In the genomic region with DNA sequence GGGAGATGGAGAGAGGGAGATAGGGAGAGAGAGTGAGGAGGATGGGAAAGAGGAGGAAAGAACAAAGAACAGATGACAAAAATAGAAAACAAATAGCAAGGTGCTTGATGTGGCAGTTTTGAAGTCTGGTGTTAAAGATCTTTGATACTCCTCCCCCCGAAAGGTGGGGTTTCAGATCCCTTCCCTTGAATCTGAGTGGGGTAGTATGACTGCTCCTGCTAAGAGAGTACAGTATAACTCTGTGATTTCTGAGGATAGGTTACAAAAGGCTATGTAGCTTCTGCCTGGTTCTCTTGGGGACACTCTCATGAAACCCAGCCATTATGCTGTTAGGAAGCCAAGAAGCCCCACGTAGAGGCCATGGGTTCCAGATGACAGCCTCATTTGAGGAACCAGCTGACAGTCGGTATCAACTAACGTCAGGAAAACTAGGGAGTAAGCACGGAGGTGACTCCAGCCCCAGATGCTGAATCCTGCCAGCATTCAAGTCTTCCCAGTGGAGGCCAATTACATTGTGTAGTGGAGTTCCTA, we compare ENCODE assay signal across 23 cellular contexts.
"Had no signal": no experiment of that assay in that cellular context is flagged by ENCODE, and none has a peak within 500 bp of the region (broad histone marks: within the 10 kb centered on the region; RNA-seq: fewer than 3 reads in every experiment).

No MANE protein-coding gene starts in this region.

- H3K27me3 Mint-ChIP-seq: activated B cell treated with CpG ODN at 0.5 μM for 24 hours; activated naive CD8-positive, alpha-beta T cell treated with anti-CD3 and anti-CD28 coated beads for 36 hours; effector memory CD8-positive, alpha-beta T cell; naive B cell had no signal

- H3K27me3 ChIP-seq: colonic mucosa, dorsolateral prefrontal cortex, esophagus muscularis mucosa, thyroid gland, upper lobe of right lung had no signal

- H3K27ac Mint-ChIP-seq: activated B cell treated with CpG ODN at 0.5 μM for 24 hours; activated naive CD8-positive, alpha-beta T cell treated with anti-CD3 and anti-CD28 coated beads for 36 hours; effector memory CD8-positive, alpha-beta T cell had no signal

- DNase-seq: activated B cell treated with CpG ODN at 0.5 μM for 24 hours; activated CD4-positive, alpha-beta T cell treated with anti-CD3 and anti-CD28 coated beads for 4 hours; activated CD4-positive, alpha-beta T cell treated with anti-CD3 and anti-CD28 coated beads, Interleukin-2, amount 50 U/mL, for 48 hours; activated CD8-positive, alpha-beta memory T cell treated with anti-CD3 and anti-CD28 coated beads, Interleukin-2, amount 50 U/mL, for 48 hours; activated naive CD4-positive, alpha-beta T cell treated with Interleukin-2 at 50 U/mL for 16 hours; activated naive CD8-positive, alpha-beta T cell treated with anti-CD3 and anti-CD28 coated beads for 36 hours; activated T-cell treated with anti-CD3 and anti-CD28 coated beads, Interleukin-2, amount 50 U/mL, for 4 hours; colonic mucosa; dorsolateral prefrontal cortex; effector memory CD8-positive, alpha-beta T cell; head of caudate nucleus; naive B cell; occipital lobe; posterior cingulate gyrus; stimulated activated CD4-positive, alpha-beta T cell treated with anti-CD3 and anti-CD28 coated beads, Interleukin-2, amount 100 ng/mL, for 48 hours; stimulated activated CD8-positive, alpha-beta memory T cell treated with anti-CD3 and anti-CD28 coated beads, Interleukin-4, amount 100 ng/mL, for 48 hours; stimulated activated naive CD8-positive, alpha-beta T cell treated with anti-CD3 and anti-CD28 coated beads, Interleukin-15, Interleukin-2, amounts not matched to agents 100 U/mL and 50 U/mL, for 24 hours; T1000; thyroid gland; upper lobe of right lung had no signal

- H3K9me3 Mint-ChIP-seq: activated B cell treated with CpG ODN at 0.5 μM for 24 hours; activated naive CD8-positive, alpha-beta T cell treated with anti-CD3 and anti-CD28 coated beads for 36 hours; activated T-cell treated with anti-CD3 and anti-CD28 coated beads, Interleukin-2, amount 50 U/mL, for 4 hours; effector memory CD8-positive, alpha-beta T cell; naive B cell had no signal

- H3K27ac ChIP-seq: colonic mucosa, dorsolateral prefrontal cortex, esophagus muscularis mucosa, thyroid gland, upper lobe of right lung had no signal

- H3K36me3 Mint-ChIP-seq: naive B cell had no signal

- ATAC-seq: activated T-cell treated with anti-CD3 and anti-CD28 coated beads, Interleukin-2, amount 50 U/mL, for 4 hours; effector memory CD8-positive, alpha-beta T cell; left lobe of liver; stimulated activated naive CD8-positive, alpha-beta T cell treated with anti-CD3 and anti-CD28 coated beads, Interleukin-15, Interleukin-2, amounts not matched to agents 100 U/mL and 50 U/mL, for 24 hours; upper lobe of right lung had no signal

- H3K36me3 ChIP-seq: colonic mucosa, thyroid gland, upper lobe of right lung had no signal

- H3K9me3 ChIP-seq: colonic mucosa, esophagus muscularis mucosa, thyroid gland, upper lobe of right lung had no signal

- H3K4me3 ChIP-seq: colonic mucosa, dorsolateral prefrontal cortex, esophagus muscularis mucosa, lung, thyroid gland, upper lobe of right lung had no signal

- H3K4me3 Mint-ChIP-seq: activated B cell treated with CpG ODN at 0.5 μM for 24 hours; activated naive CD8-positive, alpha-beta T cell treated with anti-CD3 and anti-CD28 coated beads for 36 hours; activated T-cell treated with anti-CD3 and anti-CD28 coated beads, Interleukin-2, amount 50 U/mL, for 4 hours; effector memory CD8-positive, alpha-beta T cell had no signal

- H3K4me1 ChIP-seq: colonic mucosa, upper lobe of right lung had no signal
